In genomic region chrX:67780694-67781109, GRCh38 we compare ENCODE assay signal across 7 cellular contexts.
DNase-seq lines count a peak whose midpoint lies in the region; ATAC-seq and TF ChIP-seq lines count a peak whose summit lies in the region.

No MANE protein-coding gene starts in this region.

- H3K27ac Mint-ChIP-seq in activated T-helper 17 cell treated with anti-CD3 and anti-CD28 coated beads, Interleukin-2, amount 50 U/mL, for 72 hours = peak overlapping the region; percentile 10

- H3K4me3 ChIP-seq in left ventricle myocardium inferior (no peak overlapping the region), skeletal muscle satellite cell (ENCODE audit: low read length) (no peak overlapping the region)

- H3K27me3 ChIP-seq in left ventricle myocardium inferior (ENCODE audit: low read depth) = no peaks in the 10 kb centered on the region
- H3K27me3 ChIP-seq in skeletal muscle satellite cell (ENCODE audit: control insufficient read depth, insufficient read depth, low read length) = no peaks in the 10 kb centered on the region

- no peaks in the 10 kb centered on the region for H3K9me3 ChIP-seq in left ventricle myocardium inferior (replicated peaks)
- H3K9me3 ChIP-seq in skeletal muscle satellite cell (replicated peaks; ENCODE audit: low read length) = no peaks in the 10 kb centered on the region

- peak overlapping the region; percentile 86 for H3K27ac ChIP-seq in left ventricle myocardium inferior (replicated peaks)

- TF ChIP-seq CTCF in left ventricle myocardium inferior (IDR thresholded peaks at IDR 0.05; ENCODE audit: borderline replicate concordance) = no peak

- in situ Hi-C loops in KBM-7 (cut with MboI; ENCODE audit: low pct_unique_long_range_greater_than_20kb, low sequenced_read_pairs) = no loop called here

- peaks cover 36% of the 10 kb centered on the region for H3K4me1 ChIP-seq in left ventricle myocardium inferior
- peaks cover 17% of the 10 kb centered on the region for H3K4me1 ChIP-seq in skeletal muscle satellite cell (ENCODE audit: control insufficient read depth, insufficient read depth, low read length)

- no peaks in the 10 kb centered on the region for H3K9me3 Mint-ChIP-seq in activated T-helper 17 cell treated with anti-CD3 and anti-CD28 coated beads, Interleukin-2, amount 50 U/mL, for 72 hours

- ATAC-seq in activated T-helper 17 cell treated with anti-CD3 and anti-CD28 coated beads, Interleukin-2, amount 50 U/mL, for 72 hours (replicated peaks) = peak; percentile 94
- ATAC-seq in HG03159 (IDR thresholded peaks at IDR 0.05; ENCODE audit: unreplicated experiment) (no peak), HG03108 (IDR thresholded peaks at IDR 0.05; ENCODE audit: unreplicated experiment) (no peak), GM21390 (IDR thresholded peaks at IDR 0.05; ENCODE audit: unreplicated experiment) (no peak)

- no peaks in the 10 kb centered on the region for H3K27me3 Mint-ChIP-seq in activated T-helper 17 cell treated with anti-CD3 and anti-CD28 coated beads, Interleukin-2, amount 50 U/mL, for 72 hours

- peaks cover 6% of the 10 kb centered on the region for H3K4me1 Mint-ChIP-seq in activated T-helper 17 cell treated with anti-CD3 and anti-CD28 coated beads, Interleukin-2, amount 50 U/mL, for 72 hours

- intact Hi-C loops in left ventricle myocardium inferior (cut with micrococcal nuclease) = no loop called here

- H3K9ac ChIP-seq in skeletal muscle satellite cell (ENCODE audit: low read depth, low read length) = peak overlapping the region; percentile 41

- no peak overlapping the region for H3K4me3 Mint-ChIP-seq in activated T-helper 17 cell treated with anti-CD3 and anti-CD28 coated beads, Interleukin-2, amount 50 U/mL, for 72 hours

- peak; percentile 97 for DNase-seq in KBM-7
- DNase-seq in left ventricle myocardium inferior = peak; percentile 67

- no peaks in the 10 kb centered on the region for H3K36me3 Mint-ChIP-seq in activated T-helper 17 cell treated with anti-CD3 and anti-CD28 coated beads, Interleukin-2, amount 50 U/mL, for 72 hours (ENCODE audit: low read depth)

- peak overlapping the region; percentile 30 for H3K4me2 ChIP-seq in skeletal muscle satellite cell (ENCODE audit: low read length)

- H3K36me3 ChIP-seq in left ventricle myocardium inferior (no peaks in the 10 kb centered on the region), skeletal muscle satellite cell (ENCODE audit: insufficient read depth, low read length) (no peaks in the 10 kb centered on the region)
